ENCODE assay signal across 11 cellular contexts in the genomic region with DNA sequence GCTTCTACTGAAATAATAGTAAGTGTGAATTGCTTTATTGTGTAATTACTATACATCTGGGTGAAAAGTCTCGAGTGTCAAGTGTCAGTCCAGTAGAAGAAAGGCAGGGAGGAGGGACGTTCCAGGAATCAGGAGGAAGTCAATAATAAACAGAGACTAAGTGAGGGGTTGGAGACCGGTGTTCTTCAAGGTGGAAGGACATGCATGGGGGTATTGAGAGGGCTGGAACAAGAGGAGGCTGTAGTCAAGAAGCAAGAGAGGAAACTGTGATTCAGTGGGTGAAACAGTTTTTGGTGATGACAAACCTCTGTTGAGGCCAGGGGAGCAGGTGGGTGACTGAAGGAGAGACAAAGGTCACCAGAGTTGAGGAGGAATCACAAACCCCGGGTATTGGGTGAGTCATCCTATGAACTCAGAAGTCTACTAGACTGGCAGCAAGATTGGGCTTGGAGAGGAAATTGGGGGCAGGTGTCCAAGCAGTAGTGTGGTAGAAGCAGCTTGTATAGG. TPM values are rescaled to one million over a fixed set of nuclear protein-coding genes. Genes with fewer than 3 reads are reported as not detected.
A peak's percentile ranks its signal among the peaks of the same experiment; 100 is the strongest.
DNase-seq lines count a peak whose midpoint lies in the region; ATAC-seq and TF ChIP-seq lines count a peak whose summit lies in the region.
"Had no signal": no experiment of that assay in that cellular context is flagged by ENCODE, and none has a peak within 500 bp of the region (broad histone marks: within the 10 kb centered on the region; RNA-seq: fewer than 3 reads in every experiment).

No MANE protein-coding gene starts in this region.

- no peaks in the 10 kb centered on the region for H3K9me3 ChIP-seq in CD8-positive, alpha-beta T cell (ENCODE audit: low read length)
- H3K9me3 ChIP-seq: uterus had no signal

- no peaks in the 10 kb centered on the region for H3K27me3 ChIP-seq in CD8-positive, alpha-beta T cell (ENCODE audit: insufficient read depth, low read length)
- H3K27me3 ChIP-seq: uterus had no signal

- H3K9me3 Mint-ChIP-seq in activated CD8-positive, alpha-beta T cell treated with anti-CD3 and anti-CD28 coated beads, Interleukin-2, amount 10 ng/mL, durations not matched to agents 7 days and 5 days (ENCODE audit: insufficient read depth): no peaks in the 10 kb centered on the region
- no peaks in the 10 kb centered on the region for H3K9me3 Mint-ChIP-seq in CD8-positive, alpha-beta T cell

- H3K4me3 Mint-ChIP-seq in activated CD8-positive, alpha-beta T cell treated with anti-CD3 and anti-CD28 coated beads, Interleukin-2, amount 10 ng/mL, durations not matched to agents 7 days and 5 days: no peak overlapping the region
- H3K4me3 Mint-ChIP-seq in CD8-positive, alpha-beta T cell: no peak overlapping the region

- peaks cover 10% of the 10 kb centered on the region for H3K4me1 Mint-ChIP-seq in activated CD8-positive, alpha-beta T cell treated with anti-CD3 and anti-CD28 coated beads, Interleukin-2, amount 10 ng/mL, durations not matched to agents 7 days and 5 days (ENCODE audit: low read depth)
- no peaks in the 10 kb centered on the region for H3K4me1 Mint-ChIP-seq in CD8-positive, alpha-beta T cell (ENCODE audit: low read depth)

- no peaks in the 10 kb centered on the region for H3K36me3 Mint-ChIP-seq in activated CD8-positive, alpha-beta T cell treated with anti-CD3 and anti-CD28 coated beads, Interleukin-2, amount 10 ng/mL, durations not matched to agents 7 days and 5 days (ENCODE audit: low read depth)
- H3K36me3 Mint-ChIP-seq in CD8-positive, alpha-beta T cell: no peaks in the 10 kb centered on the region

- no peak for TF ChIP-seq CTCF in CD8-positive, alpha-beta T cell (IDR thresholded peaks at IDR 0.05)

- no peaks in the 10 kb centered on the region for H3K4me1 ChIP-seq in CD8-positive, alpha-beta T cell (ENCODE audit: insufficient read depth, low read length)
- H3K4me1 ChIP-seq: uterus had no signal

- DNase-seq in activated CD8-positive, alpha-beta T cell treated with anti-CD3 and anti-CD28 coated beads, Interleukin-2, amount 10 ng/mL, durations not matched to agents 7 days and 5 days: peak; percentile 48
- DNase-seq in renal cortical epithelial cell (ENCODE audit: low read depth) (peak; percentile 42), NCI-H2029 treated with DMSO at 0.1 percent for 48 hours (lab: John Stamatoyannopoulos, UW) (no peak), D341Med (ENCODE audit: low spot score) (no peak)
- DNase-seq in CD8-positive, alpha-beta T cell: no peak
- DNase-seq: cerebellar nuclear complex, uterus had no signal

- intact Hi-C loops in CD8-positive, alpha-beta T cell (cut with DNase I, micrococcal nuclease): no loop called here

- H3K27ac Mint-ChIP-seq in activated CD8-positive, alpha-beta T cell treated with anti-CD3 and anti-CD28 coated beads, Interleukin-2, amount 10 ng/mL, durations not matched to agents 7 days and 5 days: peak overlapping the region; percentile 9
- no peak overlapping the region for H3K27ac Mint-ChIP-seq in CD8-positive, alpha-beta T cell

- peaks cover 11% of the 10 kb centered on the region for H3K27me3 Mint-ChIP-seq in activated CD8-positive, alpha-beta T cell treated with anti-CD3 and anti-CD28 coated beads, Interleukin-2, amount 10 ng/mL, durations not matched to agents 7 days and 5 days (ENCODE audit: low read depth)
- H3K27me3 Mint-ChIP-seq in CD8-positive, alpha-beta T cell (ENCODE audit: low read depth): peaks cover 14% of the 10 kb centered on the region

- H3K4me3 ChIP-seq in CD8-positive, alpha-beta T cell (ENCODE audit: low read depth, low read length): no peak overlapping the region
- H3K4me3 ChIP-seq: uterus had no signal

- H3K27ac ChIP-seq in CD8-positive, alpha-beta T cell (ENCODE audit: low read depth, low read length): no peak overlapping the region
- H3K27ac ChIP-seq: parathyroid adenoma, uterus had no signal

- CTCF ChIA-PET in activated CD8-positive, alpha-beta T cell treated with anti-CD3 and anti-CD28 coated beads, Interleukin-2, amount 10 ng/mL, durations not matched to agents 7 days and 5 days (lab: Charles Lee): interaction anchor here (0.9 kb wide), 1 partner anchor 67 kb away, joined by 3 read pairs; no protein-coding TSS in a partner anchor
- CTCF ChIA-PET in CD8-positive, alpha-beta T cell (lab: Charles Lee): no interaction called here

- no peak for TF ChIP-seq POLR2A in GM18505 (IDR thresholded peaks at IDR 0.05; ENCODE audit: borderline replicate concordance, extremely low read depth, insufficient read depth, insufficient read length)

- POLR2A ChIA-PET in activated CD8-positive, alpha-beta T cell treated with anti-CD3 and anti-CD28 coated beads, Interleukin-2, amount 10 ng/mL, durations not matched to agents 7 days and 5 days (lab: Charles Lee): interaction anchor here (1.3 kb wide), 1 partner anchor 39 kb away, joined by 3 read pairs; a partner anchor contains a TSS
- POLR2A ChIA-PET in CD8-positive, alpha-beta T cell (lab: Charles Lee): interaction anchor here (1.0 kb wide), 1 partner anchor 27 kb away, joined by 3 read pairs; a partner anchor contains a TSS

- H3K36me3 ChIP-seq in CD8-positive, alpha-beta T cell (ENCODE audit: insufficient read depth, low read length): no peaks in the 10 kb centered on the region
- H3K36me3 ChIP-seq: uterus had no signal

- ATAC-seq in GM18505 (IDR thresholded peaks at IDR 0.05; ENCODE audit: unreplicated experiment): peak; percentile 53
- ATAC-seq in HG03196 (IDR thresholded peaks at IDR 0.05; ENCODE audit: unreplicated experiment): peak; percentile 84
- ATAC-seq in activated CD8-positive, alpha-beta T cell treated with anti-CD3 and anti-CD28 coated beads, Interleukin-2, amount 10 ng/mL, durations not matched to agents 7 days and 5 days: peak; percentile 56
- ATAC-seq in CD8-positive, alpha-beta T cell: no peak
- no peak for ATAC-seq in HG02981 (IDR thresholded peaks at IDR 0.05; ENCODE audit: unreplicated experiment)

RNA-seq across cellular contexts. Expression of a gene that starts 11.6 kb away (rescaled TPM):
- 1 to 10 TPM; 1.1 TPM for total RNA-seq in activated CD8-positive, alpha-beta T cell treated with anti-CD3 and anti-CD28 coated beads, Interleukin-2, amount 10 ng/mL, durations not matched to agents 7 days and 5 days
- total RNA-seq in renal cortical epithelial cell: 0.69 and 10.6 TPM in 2 replicates
- total RNA-seq in CD8-positive, alpha-beta T cell: under 1 TPM; 0.71 to 0.72 TPM

RNA-seq across cellular contexts. Expression of a gene that starts 27.2 kb away (rescaled TPM):
- 1 to 10 TPM; 6.5 to 7.2 TPM for total RNA-seq in activated CD8-positive, alpha-beta T cell treated with anti-CD3 and anti-CD28 coated beads, Interleukin-2, amount 10 ng/mL, durations not matched to agents 7 days and 5 days
- total RNA-seq in renal cortical epithelial cell: 2.1 and 3.3 TPM in 2 replicates
- under 1 TPM; 0.22 to 0.28 TPM for total RNA-seq in CD8-positive, alpha-beta T cell

RNA-seq across cellular contexts. Expression of a gene that starts 39.6 kb away (rescaled TPM):
- total RNA-seq in activated CD8-positive, alpha-beta T cell treated with anti-CD3 and anti-CD28 coated beads, Interleukin-2, amount 10 ng/mL, durations not matched to agents 7 days and 5 days: 10 to 100 TPM; 27.3 to 29.1 TPM
- 8.7 TPM in 2 replicates for total RNA-seq in renal cortical epithelial cell
- 1 to 10 TPM; 6.0 to 6.5 TPM for total RNA-seq in CD8-positive, alpha-beta T cell

RNA-seq across cellular contexts. Expression of a gene that starts 45.9 kb away (rescaled TPM):
- 100 to 1,000 TPM; 305 to 313 TPM for total RNA-seq in activated CD8-positive, alpha-beta T cell treated with anti-CD3 and anti-CD28 coated beads, Interleukin-2, amount 10 ng/mL, durations not matched to agents 7 days and 5 days
- total RNA-seq in renal cortical epithelial cell: 48.4 and 71.7 TPM in 2 replicates
- total RNA-seq in CD8-positive, alpha-beta T cell: 10 to 100 TPM; 40.0 to 42.6 TPM

Comparison
In these comparisons a context has a peak if more than half of its experiments do, and no peak if none do; other contexts are left out.
1. ATAC-seq: peak in GM18505 (single experiment), HG03196 (single experiment) and activated CD8-positive, alpha-beta T cell treated with anti-CD3 and anti-CD28 coated beads, Interleukin-2, amount 10 ng/mL, durations not matched to agents 7 days and 5 days (single experiment); none in CD8-positive, alpha-beta T cell (single experiment) and HG02981 (single experiment).
2. DNase-seq: peak in activated CD8-positive, alpha-beta T cell treated with anti-CD3 and anti-CD28 coated beads, Interleukin-2, amount 10 ng/mL, durations not matched to agents 7 days and 5 days (single experiment) and renal cortical epithelial cell (single experiment); none in NCI-H2029 treated with DMSO at 0.1 percent for 48 hours (single experiment), CD8-positive, alpha-beta T cell (0 of 7) and D341Med (single experiment).